ENCODE assay signal across 28 cellular contexts in genomic region chr10:69736866-69737641, GRCh38.
"Had no signal": no experiment of that assay in that cellular context is flagged by ENCODE, and none has a peak within 500 bp of the region (broad histone marks: within the 10 kb centered on the region; RNA-seq: fewer than 3 reads in every experiment).

No MANE protein-coding gene starts in this region.

- H3K27me3 Mint-ChIP-seq: type B pancreatic cell had no signal

- H3K27me3 ChIP-seq: body of pancreas, cardiac muscle cell, heart right ventricle, right atrium auricular region had no signal

- H3K36me3 Mint-ChIP-seq: memory B cell, naive B cell, type B pancreatic cell, WTC11 had no signal

- H3K9ac ChIP-seq: SK-N-SH had no signal

- H3K9me3 Mint-ChIP-seq: activated naive CD8-positive, alpha-beta T cell treated with anti-CD3 and anti-CD28 coated beads, Interleukin-2, amount 50 U/mL, for 24 hours; activated T-cell treated with anti-CD3 and anti-CD28 coated beads, Interleukin-2, amount 50 U/mL, for 4 hours; activated T-helper 2 cell treated with anti-CD3 and anti-CD28 coated beads, Interferon-gamma antibody, Interleukin-2, Interleukin-4, amounts not matched to agents 10 μg/mL and 5 μg/mL and 100 μg/mL, durations not matched to agents 14 hours and 24 hours and 36 hours; dendritic cell treated with granulocyte-macrophage colony-stimulating factor and Interleukin-4, amounts not matched to agents 40 ng/mL and 50 ng/mL, for 4 days; memory B cell; type B pancreatic cell had no signal

- H3K4me3 ChIP-seq: body of pancreas, cardiac muscle cell, heart right ventricle, prostate gland, right atrium auricular region, stomach, suprapubic skin had no signal

- H3K36me3 ChIP-seq: cardiac muscle cell, heart right ventricle, prostate gland, right atrium auricular region, stomach, suprapubic skin had no signal

- H3K27ac ChIP-seq: body of pancreas, cardiac muscle cell, heart right ventricle, prostate gland, stomach, suprapubic skin had no signal

- H3K4me2 ChIP-seq: SK-N-SH had no signal

- FAIRE-seq: endometrium had no signal

- ATAC-seq: activated CD4-positive, alpha-beta T cell treated with anti-CD3 and anti-CD28 coated beads for 36 hours; activated naive CD8-positive, alpha-beta T cell treated with anti-CD3 and anti-CD28 coated beads, Interleukin-2, amount 50 U/mL, for 24 hours; activated T-cell treated with anti-CD3 and anti-CD28 coated beads, Interleukin-2, amount 50 U/mL, for 4 hours; body of pancreas; WTC11 had no signal

- H3K27ac Mint-ChIP-seq: activated CD4-positive, alpha-beta T cell treated with anti-CD3 and anti-CD28 coated beads for 36 hours; activated naive CD8-positive, alpha-beta T cell treated with anti-CD3 and anti-CD28 coated beads, Interleukin-2, amount 50 U/mL, for 24 hours; activated T-helper 2 cell treated with anti-CD3 and anti-CD28 coated beads, Interferon-gamma antibody, Interleukin-2, Interleukin-4, amounts not matched to agents 10 μg/mL and 5 μg/mL and 100 μg/mL, durations not matched to agents 14 hours and 24 hours and 36 hours; dendritic cell treated with granulocyte-macrophage colony-stimulating factor and Interleukin-4, amounts not matched to agents 40 ng/mL and 50 ng/mL, for 4 days; memory B cell; naive B cell; type B pancreatic cell; WTC11 had no signal

- H3K9me3 ChIP-seq: body of pancreas, heart right ventricle, prostate gland, right atrium auricular region, SK-N-SH, stomach, suprapubic skin had no signal

- H3K4me3 Mint-ChIP-seq: activated CD4-positive, alpha-beta T cell treated with anti-CD3 and anti-CD28 coated beads for 36 hours; activated naive CD8-positive, alpha-beta T cell treated with anti-CD3 and anti-CD28 coated beads, Interleukin-2, amount 50 U/mL, for 24 hours; activated T-cell treated with anti-CD3 and anti-CD28 coated beads, Interleukin-2, amount 50 U/mL, for 4 hours; dendritic cell treated with granulocyte-macrophage colony-stimulating factor and Interleukin-4, amounts not matched to agents 40 ng/mL and 50 ng/mL, for 4 days; memory B cell; naive B cell; type B pancreatic cell; WTC11 had no signal

- H3K4me1 Mint-ChIP-seq: memory B cell, naive B cell had no signal

- H3K4me1 ChIP-seq: body of pancreas, prostate gland had no signal

- DNase-seq: activated CD4-positive, alpha-beta T cell treated with anti-CD3 and anti-CD28 coated beads for 36 hours; activated CD4-positive, alpha-beta T cell treated with anti-CD3 and anti-CD28 coated beads, Interleukin-2, amount 50 U/mL, for 4 hours; activated CD8-positive, alpha-beta memory T cell treated with anti-CD3 and anti-CD28 coated beads for 24 hours; activated CD8-positive, alpha-beta memory T cell treated with anti-CD3 and anti-CD28 coated beads, Interleukin-2, amount 50 U/mL, for 48 hours; activated naive CD4-positive, alpha-beta T cell treated with anti-CD3 and anti-CD28 coated beads, Interleukin-2, amount 50 U/mL, for 16 hours; activated naive CD8-positive, alpha-beta T cell treated with anti-CD3 and anti-CD28 coated beads, Interleukin-2, amount 50 U/mL, for 24 hours; activated T-cell treated with anti-CD3 and anti-CD28 coated beads, Interleukin-2, amount 50 U/mL, for 4 hours; body of pancreas; effector CD4-positive, alpha-beta T cell; heart right ventricle; islet precursor cell; left cardiac atrium; naive B cell; SK-N-SH; stimulated activated CD4-positive, alpha-beta T cell treated with anti-CD3 and anti-CD28 coated beads, Interleukin-12 subunit alpha, Interleukin-12 subunit beta, amount 100 ng/mL, for 4 hours; stimulated activated CD4-positive, alpha-beta T cell treated with anti-CD3 and anti-CD28 coated beads, Interleukin-1b, Interleukin-23, amount 100 ng/mL, for 48 hours; stomach; T-helper 9 cell had no signal
